13 cellular contexts compared by ENCODE assay signal in the genomic region with DNA sequence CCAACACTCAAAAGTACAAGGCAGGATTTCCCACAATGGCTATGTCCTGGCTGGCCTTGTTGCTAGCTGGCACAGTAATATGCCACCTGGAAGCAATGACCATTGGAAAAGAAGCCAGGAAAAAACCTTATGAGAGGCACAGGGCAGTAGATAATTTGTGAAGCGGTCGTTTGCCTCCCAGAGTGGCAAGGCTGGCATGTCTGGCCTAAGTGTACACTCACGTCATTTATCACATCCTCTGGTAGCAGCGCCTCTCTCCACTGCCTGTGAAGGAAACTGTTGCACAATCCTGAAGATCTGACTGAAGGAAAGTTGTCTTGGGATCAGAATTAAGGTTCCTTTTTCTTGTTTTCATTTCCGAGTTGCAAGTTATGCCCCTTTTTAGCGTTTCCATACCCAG.
DNase-seq lines count a peak whose midpoint lies in the region; ATAC-seq and TF ChIP-seq lines count a peak whose summit lies in the region.
"Had no signal": no experiment of that assay in that cellular context is flagged by ENCODE, and none has a peak within 500 bp of the region (broad histone marks: within the 10 kb centered on the region; RNA-seq: fewer than 3 reads in every experiment).

No MANE protein-coding gene starts in this region.

- TF ChIP-seq POLR2A in adrenal gland (IDR thresholded peaks at IDR 0.05), result no peak

- TF ChIP-seq CTCF in HL-60 (IDR thresholded peaks at IDR 0.05; ENCODE audit: insufficient read depth, low read length), result no peak
- no peak for TF ChIP-seq CTCF in adrenal gland (IDR thresholded peaks at IDR 0.05)

- H3K4me1 ChIP-seq in adrenal gland (replicated peaks in 1 of 2), result peaks cover 6 to 25% of the 10 kb centered on the region in 2 donors

- peaks cover 6% of the 10 kb centered on the region for H3K36me3 Mint-ChIP-seq in stimulated activated memory B cell treated with anti-CD40 and anti-IgM and Interleukin-4, amounts not matched to agents 10 μg/mL and 1 μg/mL and 100 μg/mL, for 72 hours

- H3K27ac Mint-ChIP-seq in stimulated activated memory B cell treated with anti-CD40 and anti-IgM and Interleukin-4, amounts not matched to agents 10 μg/mL and 1 μg/mL and 100 μg/mL, for 72 hours, result peak overlapping the region; percentile 78

- H3K27ac ChIP-seq in HL-60 (replicated peaks), result no peak overlapping the region
- peak overlapping the region; percentile 38 to 87 (median 69) for H3K27ac ChIP-seq in adrenal gland
- H3K27ac ChIP-seq: SK-N-MC had no signal

- no peaks in the 10 kb centered on the region for H3K27me3 Mint-ChIP-seq in stimulated activated memory B cell treated with anti-CD40 and anti-IgM and Interleukin-4, amounts not matched to agents 10 μg/mL and 1 μg/mL and 100 μg/mL, for 72 hours

- H3K4me3 ChIP-seq in HL-60 (replicated peaks; ENCODE audit: insufficient read depth, low read length) (no peak overlapping the region), adrenal gland (no peak overlapping the region)
- H3K4me3 ChIP-seq: SK-N-MC had no signal

- no peak for ATAC-seq in stimulated activated memory B cell treated with anti-CD40 and anti-IgM and Interleukin-4, amounts not matched to agents 10 μg/mL and 1 μg/mL and 100 μg/mL, for 72 hours
- ATAC-seq in HG02973 (IDR thresholded peaks at IDR 0.05; ENCODE audit: unreplicated experiment) (no peak), GM21737 (IDR thresholded peaks at IDR 0.05; ENCODE audit: unreplicated experiment) (no peak), GM19035 (IDR thresholded peaks at IDR 0.05; ENCODE audit: unreplicated experiment) (no peak)

- intact Hi-C loops in adrenal gland (cut with DNase I), result no loop called here

- H3K4me1 Mint-ChIP-seq in stimulated activated memory B cell treated with anti-CD40 and anti-IgM and Interleukin-4, amounts not matched to agents 10 μg/mL and 1 μg/mL and 100 μg/mL, for 72 hours, result peaks cover 29% of the 10 kb centered on the region

- no peak overlapping the region for H3K4me3 Mint-ChIP-seq in stimulated activated memory B cell treated with anti-CD40 and anti-IgM and Interleukin-4, amounts not matched to agents 10 μg/mL and 1 μg/mL and 100 μg/mL, for 72 hours

- no peaks in the 10 kb centered on the region for H3K36me3 ChIP-seq in adrenal gland (replicated peaks in 1 of 2)

- DNase-seq in HL-60 (ENCODE audit: low read depth in 1 of 2, low spot score in 1 of 2) (peak; percentile 45 to 49), adrenal gland (peak; percentile 33 to 78 (median 62)), hippocampal formation (lab: John Stamatoyannopoulos, UW) (peak; percentile 32 to 44)
- DNase-seq in activated CD4-positive, CD25-positive, alpha-beta regulatory T cell (lab: John Stamatoyannopoulos, UW), result no peak
- DNase-seq: activated T-cell treated with anti-CD3 and anti-CD28 coated beads for 4 hours; dermis blood vessel endothelial cell; NCI-H1417; stimulated activated CD4-positive, alpha-beta T cell treated with anti-CD3 and anti-CD28 coated beads, Interleukin-1b, Interleukin-23, amount 100 ng/mL, for 48 hours had no signal

- H3K9me3 ChIP-seq in adrenal gland (replicated peaks in 1 of 3), result no peaks in the 10 kb centered on the region

- WGBS in adrenal gland, 4 donors, result 38 to 51% (median 46%) methylated on average over 6 of the region's 6 CpGs

- no peaks in the 10 kb centered on the region for H3K27me3 ChIP-seq in HL-60 (ENCODE audit: insufficient read depth, poor library complexity, severe bottlenecking)
- H3K27me3 ChIP-seq in adrenal gland, result no peaks in the 10 kb centered on the region

- no peaks in the 10 kb centered on the region for H3K9me3 Mint-ChIP-seq in stimulated activated memory B cell treated with anti-CD40 and anti-IgM and Interleukin-4, amounts not matched to agents 10 μg/mL and 1 μg/mL and 100 μg/mL, for 72 hours

Comparison
In these comparisons a context has a peak if more than half of its experiments do, and no peak if none do; other contexts are left out.
1. DNase-seq: peak in HL-60 (2 of 2), adrenal gland (7 of 7) and hippocampal formation (2 of 2); none in activated CD4-positive, CD25-positive, alpha-beta regulatory T cell (0 of 4).